12 cellular contexts compared by ENCODE assay signal in the genomic region with DNA sequence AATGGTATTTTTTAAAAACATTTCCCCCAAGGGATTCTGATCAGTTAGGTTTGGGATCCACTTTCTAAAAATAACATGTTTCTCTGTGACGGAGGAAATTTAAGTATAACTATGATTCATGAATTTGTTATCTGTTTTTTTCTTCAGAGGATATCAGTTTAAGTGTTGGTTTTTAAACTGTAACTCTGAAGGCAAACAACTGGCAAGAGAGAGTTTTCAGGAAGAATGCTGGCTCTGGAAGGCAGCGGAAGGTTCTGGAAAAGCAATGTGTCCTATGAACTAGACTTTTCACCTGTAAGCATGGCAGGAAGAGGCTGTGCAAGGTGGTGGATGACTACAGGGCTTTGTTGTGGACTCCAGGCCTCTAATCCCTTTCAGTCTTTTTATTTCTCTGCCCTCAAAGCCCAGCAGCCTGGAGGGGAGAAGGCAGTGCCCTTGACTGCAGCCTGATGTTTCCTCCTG.
A peak's percentile ranks its signal among the peaks of the same experiment; 100 is the strongest.
DNase-seq lines count a peak whose midpoint lies in the region; ATAC-seq, FAIRE-seq and TF ChIP-seq lines count a peak whose summit lies in the region.
"Had no signal": no experiment of that assay in that cellular context is flagged by ENCODE, and none has a peak within 500 bp of the region (broad histone marks: within the 10 kb centered on the region; RNA-seq: fewer than 3 reads in every experiment).

No MANE protein-coding gene starts in this region.

- H3K9me3 ChIP-seq in AG04450 (ENCODE audit: control insufficient read depth, insufficient read depth, low read length), result no peaks in the 10 kb centered on the region
- H3K9me3 ChIP-seq in heart left ventricle, result no peaks in the 10 kb centered on the region
- H3K9me3 ChIP-seq in pancreas, result no peaks in the 10 kb centered on the region
- H3K9me3 ChIP-seq: HAP-1 had no signal

- 12 to 63% (median 56%) methylated on average over 2 of the region's 2 CpGs for WGBS in heart left ventricle, 4 donors
- 20 to 39% methylated on average over 2 of the region's 2 CpGs for WGBS in pancreas, 2 donors

- TF ChIP-seq CTCF in AG04450 (IDR thresholded peaks at IDR 0.05; ENCODE audit: low read depth, low read length) (no peak), heart left ventricle (IDR thresholded peaks at IDR 0.05) (no peak), pancreas (IDR thresholded peaks at IDR 0.05) (no peak)

- POLR2A ChIA-PET in AG04450 (lab: Yijun Ruan, JAX), result interaction anchor here (0.6 kb wide), 1 partner anchor 53 kb away, joined by 4 read pairs; no protein-coding TSS in a partner anchor

- no peaks in the 10 kb centered on the region for H3K27me3 ChIP-seq in AG04450 (ENCODE audit: control insufficient read depth, insufficient read depth, low read length)
- no peaks in the 10 kb centered on the region for H3K27me3 ChIP-seq in heart left ventricle
- H3K27me3 ChIP-seq in pancreas, result no peaks in the 10 kb centered on the region

- intact Hi-C loops in heart left ventricle (cut with DNase I), result no loop called here
- intact Hi-C loops in pancreas (cut with DNase I), result no loop called here

- no peak overlapping the region for H3K4me3 ChIP-seq in AG04450 (ENCODE audit: low read depth, low read length)
- H3K4me3 ChIP-seq in heart left ventricle, result no peak overlapping the region
- no peak overlapping the region for H3K4me3 ChIP-seq in pancreas
- H3K4me3 ChIP-seq: HAP-1 had no signal

- TF ChIP-seq POLR2A in heart left ventricle (IDR thresholded peaks at IDR 0.05), result no peak

- no peak for FAIRE-seq in pancreas (lab: Jason Lieb, UNC)

- peak overlapping the region; percentile 89 for H3K27ac ChIP-seq in AG04450 (ENCODE audit: low read depth, low read length)
- peak overlapping the region in 10 of 12 donors; percentile 20 to 74 (median 58) for H3K27ac ChIP-seq in heart left ventricle
- peak overlapping the region in 3 of 4 donors; percentile 6 to 78 (median 65) for H3K27ac ChIP-seq in pancreas

- CTCF ChIA-PET in AG04450 (lab: Charles Lee), result interaction anchor here (0.7 kb wide), 1 partner anchor 1194 kb away, joined by 5 read pairs; no protein-coding TSS in a partner anchor

- ATAC-seq in heart left ventricle (peak in 3 of 4 donors; percentile 25 to 42 (median 29)), pancreas (peak; percentile 48 to 75 (median 67)), HG02763 (IDR thresholded peaks at IDR 0.05; ENCODE audit: unreplicated experiment) (no peak), GM21717 (IDR thresholded peaks at IDR 0.05; ENCODE audit: unreplicated experiment) (no peak)
- ATAC-seq: WTC11 had no signal

- DNase-seq in AG04450 (ENCODE audit: low read depth, low spot score) (no peak), amniotic stem cell (lab: John Stamatoyannopoulos, UW) (peak; percentile 38), heart left ventricle (no peak), pancreas (peak in 1 of 6 donors; percentile 47), pons (ENCODE audit: low spot score) (no peak)
- DNase-seq in activated CD4-positive, alpha-beta T cell treated with anti-CD3 and anti-CD28 coated beads for 1 hour, result no peak
- DNase-seq: NCI-H1694, SIG-M5 had no signal

- H3K4me1 ChIP-seq in heart left ventricle (peaks cover 0 to 17% (median 8%) of the 10 kb centered on the region in 12 donors), pancreas (peaks cover 4 to 11% (median 11%) of the 10 kb centered on the region in 3 donors)
- H3K4me1 ChIP-seq: HAP-1 had no signal

- no peaks in the 10 kb centered on the region for H3K36me3 ChIP-seq in heart left ventricle
- H3K36me3 ChIP-seq in pancreas, result no peaks in the 10 kb centered on the region
- H3K36me3 ChIP-seq: HAP-1 had no signal

Comparison
In these comparisons a context has a peak if more than half of its experiments do, and no peak if none do; other contexts are left out.
1. ATAC-seq: peak in heart left ventricle (3 of 4) and pancreas (4 of 4); none in HG02763 (single experiment) and GM21717 (single experiment).
2. Peak in every context shown above with its lines, with median percentiles within 50 percentile points of each other: H3K27ac ChIP-seq.